1 cellular context compared by ENCODE assay signal in the genomic region with DNA sequence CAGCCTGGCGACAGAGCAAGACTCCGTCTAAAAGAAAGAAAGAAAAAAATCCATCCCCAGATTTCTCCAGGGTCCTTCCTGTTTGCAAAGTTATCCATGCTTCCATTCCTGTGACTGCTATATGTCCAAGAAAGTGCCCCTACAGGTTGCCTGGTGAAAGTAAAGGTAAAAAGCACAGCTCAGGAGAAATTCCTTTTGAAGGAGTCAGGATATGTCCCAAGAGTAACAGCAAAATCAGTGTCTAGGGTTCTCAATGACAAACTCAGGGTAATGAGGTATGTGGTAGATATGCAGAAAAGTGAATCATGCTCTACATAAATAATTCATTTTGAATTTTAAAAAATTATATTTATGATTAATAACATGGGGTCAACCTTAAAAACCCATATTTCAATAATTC.
TF ChIP-seq lines count a peak whose summit lies in the region.

No MANE protein-coding gene starts in this region.

TF ChIP-seq in WTC11, 78 proteins besides CTCF, POLR2A, EP300 and RAD21 (continued from another document):
- no peak for TF ChIP-seq AFF4 (CRISPR knock-in tag; IDR thresholded peaks at IDR 0.05; ENCODE audit: borderline replicate concordance)
- no peak for TF ChIP-seq NFYB (CRISPR knock-in tag; conservative IDR thresholded peaks at IDR 0.05; ENCODE audit: low read depth)
- no peak for TF ChIP-seq SOX15 (CRISPR knock-in tag; IDR thresholded peaks at IDR 0.05)
- no peak for TF ChIP-seq ZNF425 (CRISPR knock-in tag; conservative IDR thresholded peaks at IDR 0.05)
- no peak for TF ChIP-seq ZNF138 (CRISPR knock-in tag; conservative IDR thresholded peaks at IDR 0.05)
- no peak for TF ChIP-seq ZNF219 (CRISPR knock-in tag; IDR thresholded peaks at IDR 0.05; ENCODE audit: borderline replicate concordance)
- TF ChIP-seq, protein P1, sequence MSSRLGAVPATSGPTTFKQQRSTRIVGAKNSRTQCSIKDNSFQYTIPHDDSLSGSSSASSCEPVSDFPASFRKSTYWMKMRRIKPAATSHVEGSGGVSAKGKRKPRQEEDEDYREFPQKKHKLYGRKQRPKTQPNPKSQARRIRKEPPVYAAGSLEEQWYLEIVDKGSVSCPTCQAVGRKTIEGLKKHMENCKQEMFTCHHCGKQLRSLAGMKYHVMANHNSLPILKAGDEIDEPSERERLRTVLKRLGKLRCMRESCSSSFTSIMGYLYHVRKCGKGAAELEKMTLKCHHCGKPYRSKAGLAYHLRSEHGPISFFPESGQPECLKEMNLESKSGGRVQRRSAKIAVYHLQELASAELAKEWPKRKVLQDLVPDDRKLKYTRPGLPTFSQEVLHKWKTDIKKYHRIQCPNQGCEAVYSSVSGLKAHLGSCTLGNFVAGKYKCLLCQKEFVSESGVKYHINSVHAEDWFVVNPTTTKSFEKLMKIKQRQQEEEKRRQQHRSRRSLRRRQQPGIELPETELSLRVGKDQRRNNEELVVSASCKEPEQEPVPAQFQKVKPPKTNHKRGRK (CRISPR knock-in tag; IDR thresholded peaks at IDR 0.05; ENCODE audit: borderline replicate concordance): no peak
TF ChIP-seq in WTC11: peak in this region for 0.
